Comparison of ENCODE assay signal across 1 cellular context in genomic region chr3:197030379-197031314, GRCh38.
TF ChIP-seq lines count a peak whose summit lies in the region.

No MANE protein-coding gene starts in this region.

TF ChIP-seq in GM12878, 131 proteins besides CTCF, POLR2A, EP300 and RAD21 (continued from another document):
- TF ChIP-seq, protein P1, sequence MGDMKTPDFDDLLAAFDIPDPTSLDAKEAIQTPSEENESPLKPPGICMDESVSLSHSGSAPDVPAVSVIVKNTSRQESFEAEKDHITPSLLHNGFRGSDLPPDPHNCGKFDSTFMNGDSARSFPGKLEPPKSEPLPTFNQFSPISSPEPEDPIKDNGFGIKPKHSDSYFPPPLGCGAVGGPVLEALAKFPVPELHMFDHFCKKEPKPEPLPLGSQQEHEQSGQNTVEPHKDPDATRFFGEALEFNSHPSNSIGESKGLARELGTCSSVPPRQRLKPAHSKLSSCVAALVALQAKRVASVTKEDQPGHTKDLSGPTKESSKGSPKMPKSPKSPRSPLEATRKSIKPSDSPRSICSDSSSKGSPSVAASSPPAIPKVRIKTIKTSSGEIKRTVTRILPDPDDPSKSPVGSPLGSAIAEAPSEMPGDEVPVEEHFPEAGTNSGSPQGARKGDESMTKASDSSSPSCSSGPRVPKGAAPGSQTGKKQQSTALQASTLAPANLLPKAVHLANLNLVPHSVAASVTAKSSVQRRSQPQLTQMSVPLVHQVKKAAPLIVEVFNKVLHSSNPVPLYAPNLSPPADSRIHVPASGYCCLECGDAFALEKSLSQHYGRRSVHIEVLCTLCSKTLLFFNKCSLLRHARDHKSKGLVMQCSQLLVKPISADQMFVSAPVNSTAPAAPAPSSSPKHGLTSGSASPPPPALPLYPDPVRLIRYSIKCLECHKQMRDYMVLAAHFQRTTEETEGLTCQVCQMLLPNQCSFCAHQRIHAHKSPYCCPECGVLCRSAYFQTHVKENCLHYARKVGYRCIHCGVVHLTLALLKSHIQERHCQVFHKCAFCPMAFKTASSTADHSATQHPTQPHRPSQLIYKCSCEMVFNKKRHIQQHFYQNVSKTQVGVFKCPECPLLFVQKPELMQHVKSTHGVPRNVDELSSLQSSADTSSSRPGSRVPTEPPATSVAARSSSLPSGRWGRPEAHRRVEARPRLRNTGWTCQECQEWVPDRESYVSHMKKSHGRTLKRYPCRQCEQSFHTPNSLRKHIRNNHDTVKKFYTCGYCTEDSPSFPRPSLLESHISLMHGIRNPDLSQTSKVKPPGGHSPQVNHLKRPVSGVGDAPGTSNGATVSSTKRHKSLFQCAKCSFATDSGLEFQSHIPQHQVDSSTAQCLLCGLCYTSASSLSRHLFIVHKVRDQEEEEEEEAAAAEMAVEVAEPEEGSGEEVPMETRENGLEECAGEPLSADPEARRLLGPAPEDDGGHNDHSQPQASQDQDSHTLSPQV (IDR thresholded peaks at IDR 0.05) = no peak
- no peak for TF ChIP-seq ZNF217 (IDR thresholded peaks at IDR 0.05)
